ENCODE assay signal across 8 cellular contexts in genomic region chr16:29925805-29926674, GRCh38. TPM values are rescaled to one million over a fixed set of nuclear protein-coding genes. Genes with fewer than 3 reads are reported as not detected.
DNase-seq lines count a peak whose midpoint lies in the region; ATAC-seq, FAIRE-seq and TF ChIP-seq lines count a peak whose summit lies in the region.

KCTD13 (minus strand) TSS chr16:29926226; CDS start chr16:29926033, 193 bp downstream.

- peak within 1 kb of the TSS; percentile 65 for H3K27ac ChIP-seq in keratinocyte (ENCODE audit: control insufficient read depth, insufficient read depth, low read length)

- ATAC-seq in GM18909 (IDR thresholded peaks at IDR 0.05; ENCODE audit: poor library complexity, unreplicated experiment) (peak; percentile 91), HG03159 (IDR thresholded peaks at IDR 0.05; ENCODE audit: unreplicated experiment) (peak; percentile 80)
- peak; percentile 91 to 94 for ATAC-seq in activated CD4-positive, CD25-positive, alpha-beta regulatory T cell treated with anti-CD3 and anti-CD28 coated beads, Interleukin-2, amount 50 U/mL, for 24 hours
- peak; percentile 79 for ATAC-seq in central memory CD8-positive, alpha-beta T cell (replicated peaks; ENCODE audit: extremely low read depth, poor library complexity, severe bottlenecking)

- peaks cover 22% of the 10 kb centered on the region for H3K79me2 ChIP-seq in keratinocyte (ENCODE audit: control insufficient read depth, insufficient read depth, low read length)

- peak within 1 kb of the TSS; percentile 97 for H2AFZ ChIP-seq in keratinocyte (ENCODE audit: control insufficient read depth, low read length)

- TF ChIP-seq CTCF in keratinocyte (optimal IDR thresholded peaks at IDR 0.05 in 1 of 3, IDR thresholded peaks at IDR 0.05 in 1 of 3, conservative IDR thresholded peaks at IDR 0.05 in 1 of 3; ENCODE audit: extremely low read depth in 1 of 3, insufficient read depth in 2 of 3, low read length in 3 of 3): no peak

- DNase-seq in AG08395 (ENCODE audit: low spot score) (peak; percentile 99), NCI-H345 treated with DMSO at 0.1 percent for 48 hours (lab: John Stamatoyannopoulos, UW; ENCODE audit: unreplicated experiment) (peak; percentile 88), keratinocyte (ENCODE audit: low read depth, low spot score) (peak; percentile 48)
- peak; percentile 88 to 93 for DNase-seq in central memory CD8-positive, alpha-beta T cell (ENCODE audit: low spot score in 2 of 2)
- DNase-seq in stimulated activated CD4-positive, alpha-beta T cell treated with anti-CD3 and anti-CD28 coated beads, Interleukin-15, amount 100 ng/mL, for 24 hours: peak; percentile 88

- peaks cover 10% of the 10 kb centered on the region for H3K36me3 Mint-ChIP-seq in central memory CD8-positive, alpha-beta T cell (ENCODE audit: insufficient read depth)

- H3K27me3 Mint-ChIP-seq in central memory CD8-positive, alpha-beta T cell: no peaks in the 10 kb centered on the region

- peak within 1 kb of the TSS; percentile 81 to 99 (median 86) for H3K4me3 ChIP-seq in keratinocyte (ENCODE audit: control insufficient read depth in 2 of 3, extremely low read depth in 1 of 3, insufficient read depth in 2 of 3, low read depth in 1 of 3, low read length in 3 of 3)

- peaks cover 8 to 10% of the 10 kb centered on the region in 2 experiments for H3K36me3 ChIP-seq in keratinocyte (ENCODE audit: control insufficient read depth in 2 of 2, extremely low read depth in 1 of 2, insufficient read depth in 2 of 2, low read length in 2 of 2)

- H4K20me1 ChIP-seq in keratinocyte (ENCODE audit: control insufficient read depth, extremely low read depth, insufficient read depth, low read length): peaks cover 4% of the 10 kb centered on the region

- peak within 1 kb of the TSS; percentile 80 for H3K9ac ChIP-seq in keratinocyte (ENCODE audit: control insufficient read depth, extremely low read depth, insufficient read depth, low read length)

- H3K9me3 ChIP-seq in keratinocyte (ENCODE audit: control insufficient read depth, low read depth, low read length): no peaks in the 10 kb centered on the region

- no peak for FAIRE-seq in keratinocyte (lab: Jason Lieb, UNC)

- dilution Hi-C loops in keratinocyte (cut with MboI; ENCODE audit: extremely low pct_ligation_motif_present, low sequenced_read_pairs): no loop called here

- H3K4me2 ChIP-seq in keratinocyte (ENCODE audit: control insufficient read depth, extremely low read depth, insufficient read depth, low read depth, low read length): peak within 1 kb of the TSS; percentile 98

- peaks cover 14% of the 10 kb centered on the region for H3K4me1 ChIP-seq in keratinocyte (ENCODE audit: control insufficient read depth, extremely low read depth, insufficient read depth, low read length)

- peak within 1 kb of the TSS; percentile 91 for H3K4me3 Mint-ChIP-seq in central memory CD8-positive, alpha-beta T cell

- no peaks in the 10 kb centered on the region for H3K9me1 ChIP-seq in keratinocyte (ENCODE audit: control insufficient read depth, extremely low read depth, insufficient read depth, low read length)

- H3K9me3 Mint-ChIP-seq in central memory CD8-positive, alpha-beta T cell: no peaks in the 10 kb centered on the region

- peak within 1 kb of the TSS; percentile 93 for H3K27ac Mint-ChIP-seq in central memory CD8-positive, alpha-beta T cell (ENCODE audit: low read depth)

- peaks cover 47% of the 10 kb centered on the region for H3K4me1 Mint-ChIP-seq in central memory CD8-positive, alpha-beta T cell

- H3K27me3 ChIP-seq in keratinocyte (ENCODE audit: control insufficient read depth, extremely low read depth, insufficient read depth, low read length): no peaks in the 10 kb centered on the region

RNA-seq across cellular contexts. Expression of gene KCTD13, which starts in this region (rescaled TPM):
- 8.2 to 12.1 TPM (median 9.2 TPM) in 3 replicates for polyA plus RNA-seq in keratinocyte
- polyA plus RNA-seq in keratinocyte (2011; ENCODE audit: low read depth): 4.7 TPM
- polyA plus RNA-seq in keratinocyte (2011; cell fraction: cytosol; rRNA removed): 6.6 and 11.0 TPM in 2 replicates
- 40.0 and 45.6 TPM in 2 replicates for polyA plus RNA-seq in keratinocyte (2011; cell fraction: nucleus; rRNA removed)
- 6.7 and 15.8 TPM in 2 replicates for polyA plus RNA-seq in keratinocyte (2012; ENCODE audit: low replicate concordance)
- polyA minus RNA-seq in keratinocyte: 10.2 to 12.8 TPM (median 10.7 TPM) in 3 replicates
- 7.5 TPM for polyA minus RNA-seq in keratinocyte (2011; cell fraction: cytosol; rRNA and poly(A)+ RNA removed)
- polyA minus RNA-seq in keratinocyte (2011; cell fraction: nucleus; rRNA and poly(A)+ RNA removed): 11.4 and 12.6 TPM in 2 replicates

Comparison
In these comparisons a context has a peak if more than half of its experiments do, and no peak if none do; other contexts are left out.
1. Peak in every context shown above with its lines: DNase-seq, ATAC-seq, H3K4me3 ChIP-seq and H3K27ac ChIP-seq.
2. DNase-seq: peak in every context shown above with its lines; median percentile 99 in AG08395; 90 in central memory CD8-positive, alpha-beta T cell; 88 in NCI-H345 treated with DMSO at 0.1 percent for 48 hours; 88 in stimulated activated CD4-positive, alpha-beta T cell treated with anti-CD3 and anti-CD28 coated beads, Interleukin-15, amount 100 ng/mL, for 24 hours; 48 in keratinocyte.